Comparison of ENCODE assay signal across 17 cellular contexts in the genomic region with DNA sequence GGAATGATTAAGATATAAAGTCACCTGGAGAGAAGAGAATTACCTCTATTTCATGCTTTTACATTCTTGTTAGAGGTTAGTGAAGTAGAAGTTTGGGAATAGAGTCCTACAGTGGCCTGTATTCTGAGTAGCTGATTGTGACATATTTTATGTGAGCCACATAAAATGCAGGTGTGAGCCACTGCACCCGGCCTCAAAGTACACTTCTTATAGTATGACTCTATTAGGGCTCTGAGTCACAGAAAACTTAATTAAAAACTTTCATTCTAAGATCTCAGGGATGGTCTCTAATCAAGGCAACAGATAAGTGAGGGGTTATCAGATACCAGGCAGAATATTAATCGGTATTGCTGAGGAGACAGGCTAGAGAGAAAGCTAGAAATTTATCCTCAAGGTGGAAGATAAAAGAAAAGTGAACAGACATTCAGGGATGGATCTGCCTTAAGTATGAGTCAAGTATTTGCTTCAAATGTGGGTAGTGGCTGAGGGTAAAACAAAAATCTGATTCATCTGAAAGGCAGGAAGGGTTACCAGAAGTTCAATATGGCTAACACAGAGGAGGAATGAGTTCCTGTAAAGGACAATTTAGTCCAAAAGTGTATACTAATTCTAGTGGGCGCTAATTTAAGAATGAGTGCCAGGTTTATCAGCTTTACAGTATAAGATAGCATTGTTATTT. TPM values are rescaled to one million over a fixed set of nuclear protein-coding genes. Genes with fewer than 3 reads are reported as not detected.
DNase-seq lines count a peak whose midpoint lies in the region; ATAC-seq, FAIRE-seq and TF ChIP-seq lines count a peak whose summit lies in the region.
"Had no signal": no experiment of that assay in that cellular context is flagged by ENCODE, and none has a peak within 500 bp of the region (broad histone marks: within the 10 kb centered on the region; RNA-seq: fewer than 3 reads in every experiment).

No MANE protein-coding gene starts in this region.

- no peak overlapping the region for H3K27ac ChIP-seq in right cardiac atrium (ENCODE audit: low read length)
- H3K27ac ChIP-seq: adrenal gland, hepatocyte had no signal

- H3K4me3 Mint-ChIP-seq in activated CD4-positive, alpha-beta T cell treated with anti-CD3 and anti-CD28 coated beads for 36 hours = no peak overlapping the region
- no peak overlapping the region for H3K4me3 Mint-ChIP-seq in activated CD4-positive, alpha-beta T cell treated with anti-CD3 and anti-CD28 coated beads, Interleukin-2, amount 10 ng/mL, durations not matched to agents 7 days and 5 days

- H3K4me1 ChIP-seq in right cardiac atrium (ENCODE audit: control insufficient read depth, insufficient read depth, low read length) = no peaks in the 10 kb centered on the region

- H3K4me3 ChIP-seq in bronchial epithelial cell (ENCODE audit: low read depth, low read length) (no peak overlapping the region), right cardiac atrium (ENCODE audit: low read length) (no peak overlapping the region), lower leg skin (ENCODE audit: low read depth, poor library complexity, severe bottlenecking) (no peak overlapping the region)
- H3K4me3 ChIP-seq: adrenal gland, hepatocyte had no signal

- H3K27ac Mint-ChIP-seq in activated CD4-positive, alpha-beta T cell treated with anti-CD3 and anti-CD28 coated beads for 36 hours = peak overlapping the region; percentile 49
- H3K27ac Mint-ChIP-seq in activated CD4-positive, alpha-beta T cell treated with anti-CD3 and anti-CD28 coated beads, Interleukin-2, amount 10 ng/mL, durations not matched to agents 7 days and 5 days = no peak overlapping the region

- H3K4me1 Mint-ChIP-seq in activated CD4-positive, alpha-beta T cell treated with anti-CD3 and anti-CD28 coated beads for 36 hours = peaks cover 16% of the 10 kb centered on the region
- peaks cover 7% of the 10 kb centered on the region for H3K4me1 Mint-ChIP-seq in activated CD4-positive, alpha-beta T cell treated with anti-CD3 and anti-CD28 coated beads, Interleukin-2, amount 10 ng/mL, durations not matched to agents 7 days and 5 days

- no peaks in the 10 kb centered on the region for H3K36me3 ChIP-seq in bronchial epithelial cell (ENCODE audit: control insufficient read depth, insufficient read depth, low read length)
- H3K36me3 ChIP-seq: adrenal gland had no signal

- DNase-seq in activated CD4-positive, alpha-beta T cell treated with anti-CD3 and anti-CD28 coated beads for 36 hours = peak; percentile 42
- no peak for DNase-seq in activated CD4-positive, alpha-beta T cell treated with anti-CD3 and anti-CD28 coated beads, Interleukin-2, amount 10 ng/mL, durations not matched to agents 7 days and 5 days
- DNase-seq in LHCN-M2 (ENCODE audit: low read depth) (peak; percentile 69), bronchial epithelial cell (ENCODE audit: low read depth) (peak; percentile 84), renal cortical epithelial cell (ENCODE audit: low read depth) (peak; percentile 77), NCI-H187 treated with DMSO at 0.1 percent for 48 hours (lab: John Stamatoyannopoulos, UW) (no peak), right cardiac atrium (no peak), lower leg skin (ENCODE audit: low spot score in 2 of 2) (no peak)
- DNase-seq: adrenal gland; DMS79; effector CD4-positive, alpha-beta T cell; mesendoderm; NCI-H1417 treated with DMSO at 0.1 percent for 48 hours; NCI-H82; SW 1271 had no signal

- H3K36me3 Mint-ChIP-seq in activated CD4-positive, alpha-beta T cell treated with anti-CD3 and anti-CD28 coated beads for 36 hours (ENCODE audit: low read depth) = no peaks in the 10 kb centered on the region
- H3K36me3 Mint-ChIP-seq in activated CD4-positive, alpha-beta T cell treated with anti-CD3 and anti-CD28 coated beads, Interleukin-2, amount 10 ng/mL, durations not matched to agents 7 days and 5 days (ENCODE audit: low read depth) = no peaks in the 10 kb centered on the region

- H3K9me3 Mint-ChIP-seq in activated CD4-positive, alpha-beta T cell treated with anti-CD3 and anti-CD28 coated beads for 36 hours (ENCODE audit: low read depth) = no peaks in the 10 kb centered on the region
- no peaks in the 10 kb centered on the region for H3K9me3 Mint-ChIP-seq in activated CD4-positive, alpha-beta T cell treated with anti-CD3 and anti-CD28 coated beads, Interleukin-2, amount 10 ng/mL, durations not matched to agents 7 days and 5 days

- FAIRE-seq in bronchial epithelial cell (lab: Jason Lieb, UNC) = no peak
- FAIRE-seq: A204.1 had no signal

- WGBS in right cardiac atrium = 90% methylated on average over 3 of the region's 3 CpGs
- 93% methylated on average over 3 of the region's 3 CpGs for WGBS in lower leg skin, 2 donors

- POLR2A ChIA-PET in activated CD4-positive, alpha-beta T cell treated with anti-CD3 and anti-CD28 coated beads for 36 hours (lab: Charles Lee) = no interaction called here
- POLR2A ChIA-PET in activated CD4-positive, alpha-beta T cell treated with anti-CD3 and anti-CD28 coated beads, Interleukin-2, amount 10 ng/mL, durations not matched to agents 7 days and 5 days (lab: Charles Lee) = no interaction called here

- intact Hi-C loops in activated CD4-positive, alpha-beta T cell treated with anti-CD3 and anti-CD28 coated beads for 36 hours (cut with DNase I, micrococcal nuclease) = no loop called here
- intact Hi-C loops in right cardiac atrium (cut with DNase I) (no loop called here), lower leg skin (cut with DNase I; ENCODE audit: low total_unique reads) (no loop called here)

- H3K27me3 ChIP-seq in bronchial epithelial cell (ENCODE audit: control insufficient read depth, insufficient read depth, low read length) = no peaks in the 10 kb centered on the region
- no peaks in the 10 kb centered on the region for H3K27me3 ChIP-seq in right cardiac atrium (ENCODE audit: control insufficient read depth, insufficient read depth)
- H3K27me3 ChIP-seq: adrenal gland, hepatocyte had no signal

- no peak for TF ChIP-seq POLR2A in lower leg skin (IDR thresholded peaks at IDR 0.05)

- TF ChIP-seq CTCF in bronchial epithelial cell (IDR thresholded peaks at IDR 0.05; ENCODE audit: insufficient read depth, low read length, severe bottlenecking) (no peak), lower leg skin (IDR thresholded peaks at IDR 0.05) (no peak)

- H3K9me3 ChIP-seq in right cardiac atrium (ENCODE audit: control insufficient read depth, low read length) = no peaks in the 10 kb centered on the region
- H3K9me3 ChIP-seq: adrenal gland had no signal

- H3K27me3 Mint-ChIP-seq in activated CD4-positive, alpha-beta T cell treated with anti-CD3 and anti-CD28 coated beads for 36 hours = peaks cover 12% of the 10 kb centered on the region
- H3K27me3 Mint-ChIP-seq in activated CD4-positive, alpha-beta T cell treated with anti-CD3 and anti-CD28 coated beads, Interleukin-2, amount 10 ng/mL, durations not matched to agents 7 days and 5 days = peaks cover 22% of the 10 kb centered on the region

- peak; percentile 87 for ATAC-seq in activated CD4-positive, alpha-beta T cell treated with anti-CD3 and anti-CD28 coated beads for 36 hours
- no peak for ATAC-seq in right cardiac atrium

- CTCF ChIA-PET in activated CD4-positive, alpha-beta T cell treated with anti-CD3 and anti-CD28 coated beads for 36 hours (lab: Charles Lee) = no interaction called here
- CTCF ChIA-PET in activated CD4-positive, alpha-beta T cell treated with anti-CD3 and anti-CD28 coated beads, Interleukin-2, amount 10 ng/mL, durations not matched to agents 7 days and 5 days (lab: Charles Lee) = interaction anchor here (0.6 kb wide), 2 partner anchors 172 to 347 kb away, joined by 4 read pairs; no protein-coding TSS in a partner anchor

RNA-seq across cellular contexts. Expression of a gene that starts 5.5 kb away (rescaled TPM):
- 10 to 100 TPM; 16.9 to 29.6 TPM for total RNA-seq in activated CD4-positive, alpha-beta T cell treated with anti-CD3 and anti-CD28 coated beads for 36 hours
- total RNA-seq in activated CD4-positive, alpha-beta T cell treated with anti-CD3 and anti-CD28 coated beads, Interleukin-2, amount 10 ng/mL, durations not matched to agents 7 days and 5 days = 10 to 100 TPM; 33.6 to 39.2 TPM
- total RNA-seq in LHCN-M2 (2014; rRNA removed) (29.0 and 34.9 TPM in 2 replicates), bronchial epithelial cell (10.0 and 11.8 TPM in 2 replicates), renal cortical epithelial cell (25.2 and 33.6 TPM in 2 replicates), right cardiac atrium (10 to 100 TPM in 3 of 4 donors, 1 to 10 TPM in 1; 9.1 to 12.2 (median 11.5) TPM), lower leg skin (10 to 100 TPM in 2 of 4 donors, 1 to 10 TPM in 2; 8.0 to 13.0 (median 10.6) TPM)
- polyA plus RNA-seq in LHCN-M2 (2012) = 6.0 TPM
- polyA plus RNA-seq in right cardiac atrium = 3.3 TPM

Comparison
In these comparisons a context has a peak if more than half of its experiments do, and no peak if none do; other contexts are left out.
1. DNase-seq: peak in activated CD4-positive, alpha-beta T cell treated with anti-CD3 and anti-CD28 coated beads for 36 hours (single experiment), LHCN-M2 (single experiment), bronchial epithelial cell (single experiment) and renal cortical epithelial cell (single experiment); none in activated CD4-positive, alpha-beta T cell treated with anti-CD3 and anti-CD28 coated beads, Interleukin-2, amount 10 ng/mL, durations not matched to agents 7 days and 5 days (single experiment), NCI-H187 treated with DMSO at 0.1 percent for 48 hours (single experiment), right cardiac atrium (0 of 3) and lower leg skin (0 of 2).